In the genomic region with DNA sequence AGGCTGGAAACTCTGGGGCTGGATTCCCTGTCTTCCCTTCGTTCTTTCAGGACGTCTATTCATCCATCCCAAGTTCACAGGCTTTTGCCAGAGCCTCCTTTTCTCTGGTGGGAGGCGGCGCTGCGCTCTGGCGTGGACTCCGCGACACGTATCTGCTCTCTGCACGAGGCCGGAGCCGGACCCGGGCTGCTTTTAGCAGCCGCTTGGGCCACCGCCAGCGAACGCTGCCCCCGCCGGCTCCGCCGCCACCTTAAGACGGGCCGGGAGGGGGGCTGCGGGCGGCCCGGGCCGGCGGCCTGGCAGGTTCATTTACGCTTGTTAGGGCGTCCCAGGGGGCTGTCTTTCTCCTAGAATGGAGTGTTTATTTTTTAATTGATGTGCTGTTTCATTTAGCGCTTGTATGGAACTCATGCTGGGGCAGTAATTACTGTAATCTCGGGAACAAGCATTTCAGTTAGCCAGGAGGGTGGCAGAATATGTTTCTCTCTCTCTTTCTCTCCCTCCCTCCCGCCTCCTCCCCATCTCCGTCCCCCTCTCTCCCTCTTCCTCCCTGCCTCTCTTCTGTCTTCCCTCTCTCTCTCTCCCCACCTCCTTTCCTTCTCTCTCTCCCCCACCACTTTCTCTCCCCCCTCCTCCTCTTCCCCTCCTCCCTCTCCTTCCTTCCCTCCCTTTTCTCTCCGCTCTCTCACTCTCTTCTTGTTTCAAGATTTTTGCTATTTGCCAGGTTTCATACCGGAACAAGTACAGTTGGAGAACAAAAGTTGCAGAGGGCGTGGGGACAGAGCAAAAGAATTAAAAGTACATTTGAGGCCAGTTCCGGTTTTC, we compare ENCODE assay signal across 1 cellular context.
TF ChIP-seq lines count a peak whose summit lies in the region.

No MANE protein-coding gene starts in this region.

TF ChIP-seq in HEK293, 187 proteins besides CTCF, POLR2A, EP300 and RAD21 (continued from another document and continues in another):
- TF ChIP-seq ZNF610 (tag by site-specific recombination; IDR thresholded peaks at IDR 0.05; ENCODE audit: borderline replicate concordance) = 0 out of 2 replicates have a peak, but pooled peaks have one; percentile 41
- peak; percentile 69; the same call in 1 of the 2 replicates for TF ChIP-seq ZSCAN23 (tag by site-specific recombination; IDR thresholded peaks at IDR 0.05)
- TF ChIP-seq, protein P1, sequence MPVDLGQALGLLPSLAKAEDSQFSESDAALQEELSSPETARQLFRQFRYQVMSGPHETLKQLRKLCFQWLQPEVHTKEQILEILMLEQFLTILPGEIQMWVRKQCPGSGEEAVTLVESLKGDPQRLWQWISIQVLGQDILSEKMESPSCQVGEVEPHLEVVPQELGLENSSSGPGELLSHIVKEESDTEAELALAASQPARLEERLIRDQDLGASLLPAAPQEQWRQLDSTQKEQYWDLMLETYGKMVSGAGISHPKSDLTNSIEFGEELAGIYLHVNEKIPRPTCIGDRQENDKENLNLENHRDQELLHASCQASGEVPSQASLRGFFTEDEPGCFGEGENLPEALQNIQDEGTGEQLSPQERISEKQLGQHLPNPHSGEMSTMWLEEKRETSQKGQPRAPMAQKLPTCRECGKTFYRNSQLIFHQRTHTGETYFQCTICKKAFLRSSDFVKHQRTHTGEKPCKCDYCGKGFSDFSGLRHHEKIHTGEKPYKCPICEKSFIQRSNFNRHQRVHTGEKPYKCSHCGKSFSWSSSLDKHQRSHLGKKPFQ (tag by site-specific recombination; IDR thresholded peaks at IDR 0.05) = peak; percentile 30; the same call in 1 of the 2 replicates
- no peak for TF ChIP-seq ZNF19 (tag by site-specific recombination; IDR thresholded peaks at IDR 0.05; ENCODE audit: low read depth)
- TF ChIP-seq IKZF3 (tag by site-specific recombination; IDR thresholded peaks at IDR 0.05) = peak; percentile 65
- no peak for TF ChIP-seq ZNF223 (tag by site-specific recombination; IDR thresholded peaks at IDR 0.05)
- no peak for TF ChIP-seq GLI4 (tag by site-specific recombination; IDR thresholded peaks at IDR 0.05)
- peak; percentile 58; the same call in 1 of the 2 replicates for TF ChIP-seq ZFHX2 (tag by site-specific recombination; conservative IDR thresholded peaks at IDR 0.05)
- no peak for TF ChIP-seq ZNF837 (tag by site-specific recombination; IDR thresholded peaks at IDR 0.05)
- TF ChIP-seq SCRT2 (tag by site-specific recombination; IDR thresholded peaks at IDR 0.05) = no peak
- peak; percentile 82 for TF ChIP-seq KLF16 (tag by site-specific recombination; IDR thresholded peaks at IDR 0.05)
- TF ChIP-seq ZNF571 (tag by site-specific recombination; IDR thresholded peaks at IDR 0.05) = no peak
- TF ChIP-seq SP7 (tag by site-specific recombination; IDR thresholded peaks at IDR 0.05) = peak; percentile 94
- TF ChIP-seq ZNF548 (tag by site-specific recombination; IDR thresholded peaks at IDR 0.05) = no peak
- TF ChIP-seq ZBTB20 (tag by site-specific recombination; IDR thresholded peaks at IDR 0.05) = peak; percentile 99
- no peak for TF ChIP-seq ZNF214 (tag by site-specific recombination; IDR thresholded peaks at IDR 0.05; ENCODE audit: borderline replicate concordance)
- TF ChIP-seq ZNF639 (tag by site-specific recombination; IDR thresholded peaks at IDR 0.05) = peak; percentile 63; the same call in 1 of the 2 replicates
- no peak for TF ChIP-seq ZNF707 (tag by site-specific recombination; IDR thresholded peaks at IDR 0.05)
- TF ChIP-seq ZNF664 (tag by site-specific recombination; IDR thresholded peaks at IDR 0.05) = 0 out of 2 replicates have a peak, but pooled peaks have one; percentile 7
- TF ChIP-seq ZNF354C (tag by site-specific recombination; IDR thresholded peaks at IDR 0.05; ENCODE audit: borderline replicate concordance, low read depth) = no peak
- no peak for TF ChIP-seq ZNF362 (tag by site-specific recombination; IDR thresholded peaks at IDR 0.05)
- TF ChIP-seq, protein P2, sequence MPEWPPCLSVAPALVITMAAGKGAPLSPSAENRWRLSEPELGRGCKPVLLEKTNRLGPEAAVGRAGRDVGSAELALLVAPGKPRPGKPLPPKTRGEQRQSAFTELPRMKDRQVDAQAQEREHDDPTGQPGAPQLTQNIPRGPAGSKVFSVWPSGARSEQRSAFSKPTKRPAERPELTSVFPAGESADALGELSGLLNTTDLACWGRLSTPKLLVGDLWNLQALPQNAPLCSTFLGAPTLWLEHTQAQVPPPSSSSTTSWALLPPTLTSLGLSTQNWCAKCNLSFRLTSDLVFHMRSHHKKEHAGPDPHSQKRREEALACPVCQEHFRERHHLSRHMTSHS (tag by site-specific recombination; IDR thresholded peaks at IDR 0.05) = no peak
- TF ChIP-seq, protein P3, sequence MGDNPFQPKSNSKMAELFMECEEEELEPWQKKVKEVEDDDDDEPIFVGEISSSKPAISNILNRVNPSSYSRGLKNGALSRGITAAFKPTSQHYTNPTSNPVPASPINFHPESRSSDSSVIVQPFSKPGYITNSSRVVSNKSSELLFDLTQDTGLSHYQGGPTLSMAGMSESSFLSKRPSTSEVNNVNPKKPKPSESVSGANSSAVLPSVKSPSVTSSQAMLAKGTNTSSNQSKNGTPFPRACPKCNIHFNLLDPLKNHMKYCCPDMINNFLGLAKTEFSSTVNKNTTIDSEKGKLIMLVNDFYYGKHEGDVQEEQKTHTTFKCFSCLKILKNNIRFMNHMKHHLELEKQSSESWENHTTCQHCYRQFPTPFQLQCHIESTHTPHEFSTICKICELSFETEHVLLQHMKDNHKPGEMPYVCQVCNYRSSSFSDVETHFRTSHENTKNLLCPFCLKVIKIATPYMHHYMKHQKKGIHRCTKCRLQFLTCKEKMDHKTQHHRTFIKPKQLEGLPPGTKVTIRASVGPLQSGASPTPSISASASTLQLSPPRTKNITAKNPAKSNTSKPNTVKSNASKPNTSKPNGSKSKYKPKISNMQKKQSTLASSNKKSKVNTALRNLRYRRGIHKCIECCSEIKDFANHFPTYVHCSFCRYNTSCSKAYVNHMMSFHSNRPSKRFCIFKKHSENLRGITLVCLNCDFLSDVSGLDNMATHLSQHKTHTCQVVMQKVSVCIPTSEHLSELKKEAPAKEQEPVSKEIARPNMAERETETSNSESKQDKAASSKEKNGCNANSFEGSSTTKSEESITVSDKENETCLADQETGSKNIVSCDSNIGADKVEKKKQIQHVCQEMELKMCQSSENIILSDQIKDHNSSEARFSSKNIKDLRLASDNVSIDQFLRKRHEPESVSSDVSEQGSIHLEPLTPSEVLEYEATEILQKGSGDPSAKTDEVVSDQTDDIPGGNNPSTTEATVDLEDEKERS (tag by site-specific recombination; IDR thresholded peaks at IDR 0.05) = no peak
- TF ChIP-seq GLIS2 (tag by site-specific recombination; IDR thresholded peaks at IDR 0.05) = peak; percentile 76
- no peak for TF ChIP-seq ZNF16 (tag by site-specific recombination; IDR thresholded peaks at IDR 0.05; ENCODE audit: low read depth)
- peak; percentile 47; the same call in 1 of the 2 replicates for TF ChIP-seq ZBTB21 (tag by site-specific recombination; IDR thresholded peaks at IDR 0.05)
- peak; percentile 46; the same call in 1 of the 2 replicates for TF ChIP-seq TRIM28 (IDR thresholded peaks at IDR 0.05; ENCODE audit: borderline replicate concordance, low read length)
- TF ChIP-seq ZNF433 (tag by site-specific recombination; IDR thresholded peaks at IDR 0.05; ENCODE audit: low read depth) = no peak
- no peak for TF ChIP-seq ZNF529 (tag by site-specific recombination; IDR thresholded peaks at IDR 0.05; ENCODE audit: insufficient replicate concordance)
- TF ChIP-seq KLF10 (tag by site-specific recombination; IDR thresholded peaks at IDR 0.05) = peak; percentile 21; the same call in 1 of the 2 replicates
- no peak for TF ChIP-seq REPIN1 (tag by site-specific recombination; IDR thresholded peaks at IDR 0.05; ENCODE audit: low read depth)
- TF ChIP-seq ZNF155 (tag by site-specific recombination; IDR thresholded peaks at IDR 0.05) = no peak
- TF ChIP-seq ZNF311 (tag by site-specific recombination; IDR thresholded peaks at IDR 0.05; ENCODE audit: borderline replicate concordance) = no peak
- TF ChIP-seq HOXA7 (CRISPR knock-in tag; IDR thresholded peaks at IDR 0.05; ENCODE audit: borderline replicate concordance) = no peak
- TF ChIP-seq ZNF677 (tag by site-specific recombination; IDR thresholded peaks at IDR 0.05) = no peak
- TF ChIP-seq ZBTB49 (tag by site-specific recombination; IDR thresholded peaks at IDR 0.05; ENCODE audit: low read depth) = no peak; the same call in 1 of the 2 replicates
- 0 out of 2 replicates have a peak, but pooled peaks have one; percentile 14 for TF ChIP-seq ZNF792 (tag by site-specific recombination; IDR thresholded peaks at IDR 0.05)
- TF ChIP-seq, protein P4, sequence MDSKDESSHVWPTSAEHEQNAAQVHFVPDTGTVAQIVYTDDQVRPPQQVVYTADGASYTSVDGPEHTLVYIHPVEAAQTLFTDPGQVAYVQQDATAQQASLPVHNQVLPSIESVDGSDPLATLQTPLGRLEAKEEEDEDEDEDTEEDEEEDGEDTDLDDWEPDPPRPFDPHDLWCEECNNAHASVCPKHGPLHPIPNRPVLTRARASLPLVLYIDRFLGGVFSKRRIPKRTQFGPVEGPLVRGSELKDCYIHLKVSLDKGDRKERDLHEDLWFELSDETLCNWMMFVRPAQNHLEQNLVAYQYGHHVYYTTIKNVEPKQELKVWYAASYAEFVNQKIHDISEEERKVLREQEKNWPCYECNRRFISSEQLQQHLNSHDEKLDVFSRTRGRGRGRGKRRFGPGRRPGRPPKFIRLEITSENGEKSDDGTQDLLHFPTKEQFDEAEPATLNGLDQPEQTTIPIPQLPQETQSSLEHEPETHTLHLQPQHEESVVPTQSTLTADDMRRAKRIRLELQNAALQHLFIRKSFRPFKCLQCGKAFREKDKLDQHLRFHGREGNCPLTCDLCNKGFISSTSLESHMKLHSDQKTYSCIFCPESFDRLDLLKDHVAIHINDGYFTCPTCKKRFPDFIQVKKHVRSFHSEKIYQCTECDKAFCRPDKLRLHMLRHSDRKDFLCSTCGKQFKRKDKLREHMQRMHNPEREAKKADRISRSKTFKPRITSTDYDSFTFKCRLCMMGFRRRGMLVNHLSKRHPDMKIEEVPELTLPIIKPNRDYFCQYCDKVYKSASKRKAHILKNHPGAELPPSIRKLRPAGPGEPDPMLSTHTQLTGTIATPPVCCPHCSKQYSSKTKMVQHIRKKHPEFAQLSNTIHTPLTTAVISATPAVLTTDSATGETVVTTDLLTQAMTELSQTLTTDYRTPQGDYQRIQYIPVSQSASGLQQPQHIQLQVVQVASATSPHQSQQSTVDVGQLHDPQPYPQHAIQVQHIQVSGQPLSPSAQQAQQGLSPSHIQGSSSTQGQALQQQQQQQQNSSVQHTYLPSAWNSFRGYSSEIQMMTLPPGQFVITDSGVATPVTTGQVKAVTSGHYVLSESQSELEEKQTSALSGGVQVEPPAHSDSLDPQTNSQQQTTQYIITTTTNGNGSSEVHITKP (tag by site-specific recombination; IDR thresholded peaks at IDR 0.05) = peak; percentile 98
- TF ChIP-seq ZBTB8A (tag by site-specific recombination; IDR thresholded peaks at IDR 0.05) = peak; percentile 70
- TF ChIP-seq ZNF544 (tag by site-specific recombination; IDR thresholded peaks at IDR 0.05) = no peak
- TF ChIP-seq ZNF248 (tag by site-specific recombination; IDR thresholded peaks at IDR 0.05) = no peak
- TF ChIP-seq ZIC2 (tag by site-specific recombination; IDR thresholded peaks at IDR 0.05) = peak; percentile 90
- no peak for TF ChIP-seq ZBTB7A (tag by site-specific recombination; IDR thresholded peaks at IDR 0.05; ENCODE audit: low read depth)
- TF ChIP-seq, protein P5, sequence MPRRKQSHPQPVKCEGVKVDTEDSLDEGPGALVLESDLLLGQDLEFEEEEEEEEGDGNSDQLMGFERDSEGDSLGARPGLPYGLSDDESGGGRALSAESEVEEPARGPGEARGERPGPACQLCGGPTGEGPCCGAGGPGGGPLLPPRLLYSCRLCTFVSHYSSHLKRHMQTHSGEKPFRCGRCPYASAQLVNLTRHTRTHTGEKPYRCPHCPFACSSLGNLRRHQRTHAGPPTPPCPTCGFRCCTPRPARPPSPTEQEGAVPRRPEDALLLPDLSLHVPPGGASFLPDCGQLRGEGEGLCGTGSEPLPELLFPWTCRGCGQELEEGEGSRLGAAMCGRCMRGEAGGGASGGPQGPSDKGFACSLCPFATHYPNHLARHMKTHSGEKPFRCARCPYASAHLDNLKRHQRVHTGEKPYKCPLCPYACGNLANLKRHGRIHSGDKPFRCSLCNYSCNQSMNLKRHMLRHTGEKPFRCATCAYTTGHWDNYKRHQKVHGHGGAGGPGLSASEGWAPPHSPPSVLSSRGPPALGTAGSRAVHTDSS (tag by site-specific recombination; IDR thresholded peaks at IDR 0.05) = peak; percentile 21; the same call in 1 of the 2 replicates
- TF ChIP-seq MYNN (tag by site-specific recombination; IDR thresholded peaks at IDR 0.05; ENCODE audit: borderline replicate concordance) = peak; percentile 77
- TF ChIP-seq ZFP69B (tag by site-specific recombination; IDR thresholded peaks at IDR 0.05) = peak; percentile 88; the same call in 1 of the 2 replicates
